Comparison of ENCODE assay signal across 14 cellular contexts in genomic region chr9:35845824-35846771, GRCh38. TPM values are rescaled to one million over a fixed set of nuclear protein-coding genes. Genes with fewer than 3 reads are reported as not detected.
A peak's percentile ranks its signal among the peaks of the same experiment; 100 is the strongest.
DNase-seq lines count a peak whose midpoint lies in the region; ATAC-seq and TF ChIP-seq lines count a peak whose summit lies in the region.
"Had no signal": no experiment of that assay in that cellular context is flagged by ENCODE, and none has a peak within 500 bp of the region (broad histone marks: within the 10 kb centered on the region; RNA-seq: fewer than 3 reads in every experiment).

No MANE protein-coding gene starts in this region.

- H3K4me3 Mint-ChIP-seq in naive B cell (peak overlapping the region in 7 of 8 donors; percentile 23 to 78 (median 62)), type B pancreatic cell (peak overlapping the region; percentile 80)

- H3K27ac Mint-ChIP-seq in naive B cell = peak overlapping the region in 4 of 6 donors; percentile 45 to 89 (median 58)
- peak overlapping the region; percentile 79 for H3K27ac Mint-ChIP-seq in type B pancreatic cell

- H3K9me3 Mint-ChIP-seq in naive B cell = no peaks in the 10 kb centered on the region
- no peaks in the 10 kb centered on the region for H3K9me3 Mint-ChIP-seq in type B pancreatic cell

- DNase-seq in left cardiac atrium (no peak), right atrium auricular region (ENCODE audit: low spot score) (no peak), naive B cell (no peak), type B pancreatic cell (ENCODE audit: extremely low spot score, unreplicated experiment) (no peak), NCI-H1436 (lab: John Stamatoyannopoulos, UW) (no peak), cerebellar nuclear complex (lab: John Stamatoyannopoulos, UW) (no peak)
- DNase-seq in effector memory CD4-positive, alpha-beta T cell = no peak
- DNase-seq: ACHN, amniotic stem cell, HCEC 1CT, NCI-H524 had no signal

- H3K36me3 ChIP-seq in right atrium auricular region = no peaks in the 10 kb centered on the region
- H3K36me3 ChIP-seq in effector memory CD4-positive, alpha-beta T cell (ENCODE audit: control insufficient read depth, insufficient read depth, low read length) = no peaks in the 10 kb centered on the region

- H3K36me3 Mint-ChIP-seq in naive B cell (no peaks in the 10 kb centered on the region), type B pancreatic cell (peaks cover 3% of the 10 kb centered on the region)

- ATAC-seq in left cardiac atrium (peak; percentile 12 to 44), naive B cell (ENCODE audit: low read depth in 2 of 2) (no peak), HG03342 (IDR thresholded peaks at IDR 0.05; ENCODE audit: unreplicated experiment) (no peak)

- H3K4me1 ChIP-seq in right atrium auricular region = peaks cover 0 to 32% of the 10 kb centered on the region in 2 donors
- peaks cover 19% of the 10 kb centered on the region for H3K4me1 ChIP-seq in effector memory CD4-positive, alpha-beta T cell (ENCODE audit: control insufficient read depth, insufficient read depth, low read length, poor library complexity, severe bottlenecking)

- no peaks in the 10 kb centered on the region for H3K27me3 ChIP-seq in right atrium auricular region
- no peaks in the 10 kb centered on the region for H3K27me3 ChIP-seq in effector memory CD4-positive, alpha-beta T cell (replicated peaks; ENCODE audit: control insufficient read depth, insufficient read depth, low read length, poor library complexity, severe bottlenecking)

- intact Hi-C loops in left cardiac atrium (cut with DNase I) = no loop called here

- peak overlapping the region in 1 of 2 donors; percentile 25 for H3K27ac ChIP-seq in right atrium auricular region
- peak overlapping the region; percentile 29 for H3K27ac ChIP-seq in effector memory CD4-positive, alpha-beta T cell (ENCODE audit: insufficient read depth, low read length, poor library complexity, severe bottlenecking)

- H3K9me3 ChIP-seq in right atrium auricular region = no peaks in the 10 kb centered on the region
- no peaks in the 10 kb centered on the region for H3K9me3 ChIP-seq in effector memory CD4-positive, alpha-beta T cell (ENCODE audit: control insufficient read depth, low read length)

- H3K4me3 ChIP-seq in right atrium auricular region = no peak overlapping the region
- H3K4me3 ChIP-seq in effector memory CD4-positive, alpha-beta T cell (ENCODE audit: insufficient read depth, low read depth, low read length, poor library complexity, severe bottlenecking) = no peak overlapping the region

- H3K4me1 Mint-ChIP-seq in naive B cell (peaks cover 55 to 75% (median 62%) of the 10 kb centered on the region in 3 donors), type B pancreatic cell (ENCODE audit: unreplicated experiment) (peaks cover 11% of the 10 kb centered on the region)

- TF ChIP-seq CTCF in right atrium auricular region (IDR thresholded peaks at IDR 0.05) = no peak
- TF ChIP-seq CTCF in type B pancreatic cell (conservative IDR thresholded peaks at IDR 0.05) = no peak

- H3K27me3 Mint-ChIP-seq in naive B cell (no peaks in the 10 kb centered on the region), type B pancreatic cell (no peaks in the 10 kb centered on the region)

RNA-seq across cellular contexts. Expression of gene TMEM8B, which starts 17.1 kb away (rescaled TPM):
- total RNA-seq in left cardiac atrium (10 to 100 TPM; 14.7 to 15.6 TPM), right atrium auricular region (10 to 100 TPM; 10.3 TPM), type B pancreatic cell (ENCODE audit: low replicate concordance) (13.8 and 27.2 TPM in 2 replicates)
- 1 to 10 TPM; 1.7 to 3.3 (median 2.3) TPM for polyA plus RNA-seq in naive B cell (ENCODE audit: low read depth in 6 of 6)

RNA-seq across cellular contexts. Expression of gene FAM221B, which starts 17.6 kb away (rescaled TPM):
- total RNA-seq in left cardiac atrium (not detected), right atrium auricular region (not detected), type B pancreatic cell (ENCODE audit: low replicate concordance) (1.1 TPM in 1 of 2 replicates, not detected in the other)
- not detected for polyA plus RNA-seq in naive B cell (ENCODE audit: low read depth in 6 of 6)
- total RNA-seq: G401, SK-MEL-5 had no signal

RNA-seq across cellular contexts. Expression of gene OR13J1, which starts 24.1 kb away (rescaled TPM):
- total RNA-seq in left cardiac atrium = not detected
- total RNA-seq in right atrium auricular region = not detected
- not detected for polyA plus RNA-seq in naive B cell (ENCODE audit: low read depth in 6 of 6)
- total RNA-seq in type B pancreatic cell (ENCODE audit: low replicate concordance) = not detected in 2 replicates
- total RNA-seq: G401, SK-MEL-5 had no signal

RNA-seq across cellular contexts. Expression of gene HINT2, which starts 31.3 kb away (rescaled TPM):
- total RNA-seq in left cardiac atrium (10 to 100 TPM; 53.4 to 54.3 TPM), right atrium auricular region (10 to 100 TPM; 31.3 to 35.0 TPM), type B pancreatic cell (ENCODE audit: low replicate concordance) (41.7 and 51.1 TPM in 2 replicates)
- polyA plus RNA-seq in naive B cell (ENCODE audit: low read depth in 6 of 6) = 100 to 1,000 TPM in 1 of 6 donors, 10 to 100 TPM in 5; 69.4 to 109 (median 79.0) TPM

RNA-seq across cellular contexts. Expression of gene SPAG8, which starts 34.0 kb away (rescaled TPM):
- total RNA-seq in left cardiac atrium (1 to 10 TPM; 1.3 to 1.9 TPM), right atrium auricular region (1 to 10 TPM; 1.6 to 4.1 TPM), type B pancreatic cell (ENCODE audit: low replicate concordance) (0.71 and 14.2 TPM in 2 replicates)
- polyA plus RNA-seq in naive B cell (ENCODE audit: low read depth in 6 of 6) = 1 to 10 TPM in 5 of 6 donors, not detected in 1; 1.2 to 1.7 (median 1.5) TPM

Comparison
In these comparisons a context has a peak if more than half of its experiments do, and no peak if none do; other contexts are left out.
1. ATAC-seq: peak in left cardiac atrium (2 of 2); none in naive B cell (0 of 2) and HG03342 (single experiment).